Comparison of ENCODE assay signal across 8 cellular contexts in genomic region chr7:130649004-130649790, GRCh38. TPM values are rescaled to one million over a fixed set of nuclear protein-coding genes. Genes with fewer than 3 reads are reported as not detected.
DNase-seq lines count a peak whose midpoint lies in the region; ATAC-seq and TF ChIP-seq lines count a peak whose summit lies in the region.

No MANE protein-coding gene starts in this region.

- H3K36me3 Mint-ChIP-seq in activated CD8-positive, alpha-beta T cell treated with anti-CD3 and anti-CD28 coated beads for 36 hours (ENCODE audit: low read depth), result peaks cover 50% of the 10 kb centered on the region
- H3K36me3 Mint-ChIP-seq in CD8-positive, alpha-beta T cell, result peaks cover 57% of the 10 kb centered on the region

- no peak overlapping the region for H3K4me3 ChIP-seq in osteoblast (ENCODE audit: insufficient read depth, low read length)
- H3K4me3 ChIP-seq in CD8-positive, alpha-beta T cell (ENCODE audit: low read depth, low read length), result no peak overlapping the region

- peak overlapping the region; percentile 77 for H3K27ac Mint-ChIP-seq in activated CD8-positive, alpha-beta T cell treated with anti-CD3 and anti-CD28 coated beads for 36 hours
- H3K27ac Mint-ChIP-seq in CD8-positive, alpha-beta T cell, result no peak overlapping the region

- no peaks in the 10 kb centered on the region for H3K27me3 ChIP-seq in osteoblast (ENCODE audit: insufficient read depth, low read length)
- no peaks in the 10 kb centered on the region for H3K27me3 ChIP-seq in CD8-positive, alpha-beta T cell (ENCODE audit: insufficient read depth, low read length)

- peak overlapping the region; percentile 72 for H3K27ac ChIP-seq in osteoblast (ENCODE audit: low read depth, low read length)
- H3K27ac ChIP-seq in CD8-positive, alpha-beta T cell (ENCODE audit: low read depth, low read length), result no peak overlapping the region

- CTCF ChIA-PET in activated CD8-positive, alpha-beta T cell treated with anti-CD3 and anti-CD28 coated beads for 36 hours (lab: Charles Lee), result no interaction called here
- CTCF ChIA-PET in CD8-positive, alpha-beta T cell (lab: Charles Lee), result no interaction called here

- peaks cover 5% of the 10 kb centered on the region for H3K36me3 ChIP-seq in osteoblast (ENCODE audit: insufficient read depth, low read length)
- H3K36me3 ChIP-seq in CD8-positive, alpha-beta T cell (ENCODE audit: insufficient read depth, low read length), result no peaks in the 10 kb centered on the region

- no peak overlapping the region for H2AFZ ChIP-seq in osteoblast (ENCODE audit: low read length)

- peak; percentile 76 to 87 for ATAC-seq in activated CD4-positive, CD25-positive, alpha-beta regulatory T cell treated with anti-CD3 and anti-CD28 coated beads, Interleukin-2, amount 50 U/mL, for 24 hours
- ATAC-seq in HG02610 (IDR thresholded peaks at IDR 0.05; ENCODE audit: unreplicated experiment), result peak; percentile 85
- ATAC-seq in activated CD8-positive, alpha-beta T cell treated with anti-CD3 and anti-CD28 coated beads for 36 hours, result peak; percentile 90
- no peak for ATAC-seq in CD8-positive, alpha-beta T cell

- H4K20me1 ChIP-seq in osteoblast (ENCODE audit: insufficient read depth, low read length), result no peaks in the 10 kb centered on the region

- no peak overlapping the region for H3K4me2 ChIP-seq in osteoblast (ENCODE audit: insufficient read depth, low read length)

- H3K4me1 ChIP-seq in osteoblast (ENCODE audit: insufficient read depth, low read length), result peaks cover 14% of the 10 kb centered on the region
- no peaks in the 10 kb centered on the region for H3K4me1 ChIP-seq in CD8-positive, alpha-beta T cell (ENCODE audit: insufficient read depth, low read length)

- peaks cover 14% of the 10 kb centered on the region for H3K9me3 Mint-ChIP-seq in activated CD8-positive, alpha-beta T cell treated with anti-CD3 and anti-CD28 coated beads for 36 hours
- peaks cover 2% of the 10 kb centered on the region for H3K9me3 Mint-ChIP-seq in CD8-positive, alpha-beta T cell

- H3K4me3 Mint-ChIP-seq in activated CD8-positive, alpha-beta T cell treated with anti-CD3 and anti-CD28 coated beads for 36 hours, result peak overlapping the region; percentile 7
- H3K4me3 Mint-ChIP-seq in CD8-positive, alpha-beta T cell, result no peak overlapping the region

- H3K79me2 ChIP-seq in osteoblast (ENCODE audit: insufficient read depth, low read length), result no peaks in the 10 kb centered on the region

- no peaks in the 10 kb centered on the region for H3K27me3 Mint-ChIP-seq in activated CD8-positive, alpha-beta T cell treated with anti-CD3 and anti-CD28 coated beads for 36 hours
- no peaks in the 10 kb centered on the region for H3K27me3 Mint-ChIP-seq in CD8-positive, alpha-beta T cell (ENCODE audit: low read depth)

- intact Hi-C loops in activated CD8-positive, alpha-beta T cell treated with anti-CD3 and anti-CD28 coated beads for 36 hours (cut with micrococcal nuclease), result no loop called here
- intact Hi-C loops in CD8-positive, alpha-beta T cell (cut with DNase I, micrococcal nuclease), result no loop called here

- peaks cover 37% of the 10 kb centered on the region for H3K4me1 Mint-ChIP-seq in activated CD8-positive, alpha-beta T cell treated with anti-CD3 and anti-CD28 coated beads for 36 hours (ENCODE audit: low read depth)
- no peaks in the 10 kb centered on the region for H3K4me1 Mint-ChIP-seq in CD8-positive, alpha-beta T cell (ENCODE audit: low read depth)

- DNase-seq in activated CD4-positive, CD25-positive, alpha-beta regulatory T cell treated with anti-CD3 and anti-CD28 coated beads, Interleukin-2, amount 50 U/mL, for 72 hours, result no peak
- DNase-seq in activated CD8-positive, alpha-beta T cell treated with anti-CD3 and anti-CD28 coated beads for 36 hours, result peak; percentile 44
- DNase-seq in osteoblast (ENCODE audit: insufficient read length, low spot score, missing footprints) (peak; percentile 85), middle frontal gyrus (ENCODE audit: extremely low spot score, low spot score) (no peak), NCI-H146 (lab: John Stamatoyannopoulos, UW) (no peak)
- DNase-seq in CD8-positive, alpha-beta T cell, result no peak

- no peaks in the 10 kb centered on the region for H3K9me3 ChIP-seq in osteoblast (ENCODE audit: low read depth, low read length)
- H3K9me3 ChIP-seq in CD8-positive, alpha-beta T cell (ENCODE audit: low read length), result no peaks in the 10 kb centered on the region

- TF ChIP-seq CTCF in activated CD8-positive, alpha-beta T cell treated with anti-CD3 and anti-CD28 coated beads for 36 hours (IDR thresholded peaks at IDR 0.05), result no peak
- no peak for TF ChIP-seq CTCF in osteoblast (IDR thresholded peaks at IDR 0.05; ENCODE audit: extremely low read depth, low read depth, low read length)
- no peak for TF ChIP-seq CTCF in CD8-positive, alpha-beta T cell (IDR thresholded peaks at IDR 0.05)

- POLR2A ChIA-PET in activated CD8-positive, alpha-beta T cell treated with anti-CD3 and anti-CD28 coated beads for 36 hours (lab: Charles Lee), result no interaction called here
- POLR2A ChIA-PET in CD8-positive, alpha-beta T cell (lab: Charles Lee), result no interaction called here

RNA-seq across cellular contexts. Expression of gene COPG2, which starts 19.4 kb away (rescaled TPM):
- 10 to 100 TPM; 23.8 to 25.1 TPM for total RNA-seq in activated CD8-positive, alpha-beta T cell treated with anti-CD3 and anti-CD28 coated beads for 36 hours
- total RNA-seq in osteoblast, result 53.0 and 59.7 TPM in 2 replicates
- 1 to 10 TPM; 2.7 to 3.0 TPM for total RNA-seq in CD8-positive, alpha-beta T cell

RNA-seq across cellular contexts. Expression of gene TSGA13, which starts 37.1 kb away (rescaled TPM):
- total RNA-seq in activated CD8-positive, alpha-beta T cell treated with anti-CD3 and anti-CD28 coated beads for 36 hours, result not detected
- total RNA-seq in osteoblast, result not detected in 2 replicates
- not detected for total RNA-seq in CD8-positive, alpha-beta T cell

Comparison
In these comparisons a context has a peak if more than half of its experiments do, and no peak if none do; other contexts are left out.
1. DNase-seq: peak in activated CD8-positive, alpha-beta T cell treated with anti-CD3 and anti-CD28 coated beads for 36 hours (single experiment) and osteoblast (single experiment); none in activated CD4-positive, CD25-positive, alpha-beta regulatory T cell treated with anti-CD3 and anti-CD28 coated beads, Interleukin-2, amount 50 U/mL, for 72 hours (single experiment), CD8-positive, alpha-beta T cell (0 of 7), middle frontal gyrus (single experiment) and NCI-H146 (single experiment).
2. RNA of gene COPG2, which starts 19.4 kb away (total RNA-seq): 53.0 to 59.7 TPM in osteoblast and 23.8 to 25.1 TPM in activated CD8-positive, alpha-beta T cell treated with anti-CD3 and anti-CD28 coated beads for 36 hours; 2.7 to 3.0 TPM in CD8-positive, alpha-beta T cell; every median in the first group is over 4 times any median in the second.